ENCODE assay signal across 1 cellular context in genomic region chr16:4618645-4619418, GRCh38.
TF ChIP-seq lines count a peak whose summit lies in the region.

No MANE protein-coding gene starts in this region.

TF ChIP-seq in HepG2, 621 proteins besides CTCF, POLR2A, EP300 and RAD21 (continued from another document and continues in another):
- no peak for TF ChIP-seq GRHL1 (CRISPR knock-in tag; conservative IDR thresholded peaks at IDR 0.05)
- no peak for TF ChIP-seq ZNF530 (CRISPR knock-in tag; IDR thresholded peaks at IDR 0.05; ENCODE audit: low read depth)
- TF ChIP-seq HMG20A (CRISPR knock-in tag; IDR thresholded peaks at IDR 0.05; ENCODE audit: borderline replicate concordance), result no peak; the same call in 1 of the 2 replicates
- no peak for TF ChIP-seq THAP8 (CRISPR knock-in tag; IDR thresholded peaks at IDR 0.05; ENCODE audit: borderline replicate concordance)
- 0 out of 2 replicates have a peak, but pooled peaks have one; percentile 39 for TF ChIP-seq NR0B2 (CRISPR knock-in tag; IDR thresholded peaks at IDR 0.05)
- TF ChIP-seq MYPOP (CRISPR knock-in tag; IDR thresholded peaks at IDR 0.05), result no peak
- TF ChIP-seq TP53 (CRISPR knock-in tag; conservative IDR thresholded peaks at IDR 0.05), result peak; percentile 88
- no peak for TF ChIP-seq ATF2 (CRISPR knock-in tag; IDR thresholded peaks at IDR 0.05)
- 0 out of 2 replicates have a peak, but pooled peaks have one; percentile 33 for TF ChIP-seq YEATS4 (CRISPR knock-in tag; IDR thresholded peaks at IDR 0.05; ENCODE audit: borderline replicate concordance)
- 0 out of 2 replicates have a peak, but pooled peaks have one; percentile 26 for TF ChIP-seq ZNF766 (CRISPR knock-in tag; IDR thresholded peaks at IDR 0.05; ENCODE audit: borderline replicate concordance)
- no peak for TF ChIP-seq FUBP1 (CRISPR knock-in tag; IDR thresholded peaks at IDR 0.05; ENCODE audit: borderline replicate concordance)
- TF ChIP-seq ATF5 (CRISPR knock-in tag; IDR thresholded peaks at IDR 0.05; ENCODE audit: low read depth), result 0 out of 2 replicates have a peak, but pooled peaks have one; percentile 53
- TF ChIP-seq ZNF660 (CRISPR knock-in tag; IDR thresholded peaks at IDR 0.05; ENCODE audit: borderline replicate concordance, low read depth), result no peak
- no peak for TF ChIP-seq ZNF512 (CRISPR knock-in tag; IDR thresholded peaks at IDR 0.05)
- TF ChIP-seq SNAPC2 (CRISPR knock-in tag; IDR thresholded peaks at IDR 0.05), result no peak
- TF ChIP-seq ZNF687 (CRISPR knock-in tag; IDR thresholded peaks at IDR 0.05), result peak; percentile 81
- TF ChIP-seq HDAC2 (CRISPR knock-in tag; IDR thresholded peaks at IDR 0.05), result no peak
- peak; percentile 49 for TF ChIP-seq ZNF143 (CRISPR knock-in tag; IDR thresholded peaks at IDR 0.05)
- TF ChIP-seq NCOA5 (CRISPR knock-in tag; IDR thresholded peaks at IDR 0.05), result no peak
- no peak for TF ChIP-seq KIAA2018 (CRISPR knock-in tag; IDR thresholded peaks at IDR 0.05; ENCODE audit: borderline replicate concordance)
- no peak for TF ChIP-seq DR1 (CRISPR knock-in tag; IDR thresholded peaks at IDR 0.05)
- TF ChIP-seq KAT2B (IDR thresholded peaks at IDR 0.05; ENCODE audit: borderline replicate concordance, low read depth, low read length), result no peak
- no peak for TF ChIP-seq ZNF691 (CRISPR knock-in tag; IDR thresholded peaks at IDR 0.05; ENCODE audit: borderline replicate concordance, low read depth)
- TF ChIP-seq HOXD1 (CRISPR knock-in tag; IDR thresholded peaks at IDR 0.05), result 0 out of 2 replicates have a peak, but pooled peaks have one; percentile 27
- no peak for TF ChIP-seq SMAD3 (CRISPR knock-in tag; IDR thresholded peaks at IDR 0.05)
- no peak for TF ChIP-seq ZFP62 (CRISPR knock-in tag; IDR thresholded peaks at IDR 0.05)
- peak; percentile 51 for TF ChIP-seq SAP130 (CRISPR knock-in tag; IDR thresholded peaks at IDR 0.05; ENCODE audit: low read depth)
- TF ChIP-seq MAFG (CRISPR knock-in tag; IDR thresholded peaks at IDR 0.05), result no peak
